In genomic region chr2:95608331-95608730, GRCh38 we compare ENCODE assay signal across 6 cellular contexts. TPM values are rescaled to one million over a fixed set of nuclear protein-coding genes. Genes with fewer than 3 reads are reported as not detected.
"Had no signal": no experiment of that assay in that cellular context is flagged by ENCODE, and none has a peak within 500 bp of the region (broad histone marks: within the 10 kb centered on the region; RNA-seq: fewer than 3 reads in every experiment).

No MANE protein-coding gene starts in this region.

RNA-seq across cellular contexts. Expression of gene TRIM43, which starts 16.5 kb away (rescaled TPM):
- total RNA-seq: HepG2, HT-29, HT1080, IMR-90, K562 had no signal
- polyA plus RNA-seq: HepG2, IgD-negative memory B cell, IMR-90, K562 had no signal
